ENCODE assay signal across 8 cellular contexts in genomic region chr1:66929999-66930822, GRCh38. TPM values are rescaled to one million over a fixed set of nuclear protein-coding genes. Genes with fewer than 3 reads are reported as not detected.
DNase-seq lines count a peak whose midpoint lies in the region; ATAC-seq, FAIRE-seq and TF ChIP-seq lines count a peak whose summit lies in the region.

No MANE protein-coding gene starts in this region.

- H3K36me3 ChIP-seq in GM23248 (ENCODE audit: low read depth) (no peaks in the 10 kb centered on the region), Karpas-422 (ENCODE audit: insufficient read depth, low read length) (peaks cover 6% of the 10 kb centered on the region; the same call in 1 of the 2 replicates), fibroblast of lung (ENCODE audit: control insufficient read depth, insufficient read depth, low read length) (no peaks in the 10 kb centered on the region)

- H3K36me3 Mint-ChIP-seq in activated T-helper 17 cell treated with anti-CD3 and anti-CD28 coated beads, Interleukin-2, amount 50 U/mL, for 72 hours (ENCODE audit: low read depth), result peaks cover 60% of the 10 kb centered on the region
- no peaks in the 10 kb centered on the region for H3K36me3 Mint-ChIP-seq in naive thymus-derived CD8-positive, alpha-beta T cell
- no peaks in the 10 kb centered on the region for H3K36me3 Mint-ChIP-seq in stimulated activated memory B cell treated with anti-CD40 and anti-IgM and Interleukin-4, amounts not matched to agents 10 μg/mL and 1 μg/mL and 100 μg/mL, for 72 hours

- H3K27me3 Mint-ChIP-seq in activated T-helper 17 cell treated with anti-CD3 and anti-CD28 coated beads, Interleukin-2, amount 50 U/mL, for 72 hours, result no peaks in the 10 kb centered on the region
- no peaks in the 10 kb centered on the region for H3K27me3 Mint-ChIP-seq in naive thymus-derived CD8-positive, alpha-beta T cell
- H3K27me3 Mint-ChIP-seq in stimulated activated memory B cell treated with anti-CD40 and anti-IgM and Interleukin-4, amounts not matched to agents 10 μg/mL and 1 μg/mL and 100 μg/mL, for 72 hours, result no peaks in the 10 kb centered on the region

- H3K4me2 ChIP-seq in GM23248 (ENCODE audit: unreplicated experiment) (peak overlapping the region; percentile 96), Karpas-422 (ENCODE audit: low read depth, low read length, poor library complexity, severe bottlenecking) (peak overlapping the region; percentile 98), fibroblast of lung (ENCODE audit: extremely low read depth, insufficient read depth, low read length) (peak overlapping the region; percentile 77)

- H3K79me2 ChIP-seq in GM23248 (ENCODE audit: insufficient read depth) (peaks cover 89% of the 10 kb centered on the region), Karpas-422 (ENCODE audit: low read length) (peaks cover 94% of the 10 kb centered on the region), fibroblast of lung (ENCODE audit: control insufficient read depth, insufficient read depth, low read length) (peaks cover 84% of the 10 kb centered on the region)

- H3K4me3 Mint-ChIP-seq in activated T-helper 17 cell treated with anti-CD3 and anti-CD28 coated beads, Interleukin-2, amount 50 U/mL, for 72 hours, result peak overlapping the region; percentile 80
- H3K4me3 Mint-ChIP-seq in naive thymus-derived CD8-positive, alpha-beta T cell, result peak overlapping the region; percentile 84 to 97 (median 92)
- H3K4me3 Mint-ChIP-seq in stimulated activated memory B cell treated with anti-CD40 and anti-IgM and Interleukin-4, amounts not matched to agents 10 μg/mL and 1 μg/mL and 100 μg/mL, for 72 hours, result peak overlapping the region; percentile 90

- peak overlapping the region; percentile 81 for H3K27ac Mint-ChIP-seq in activated T-helper 17 cell treated with anti-CD3 and anti-CD28 coated beads, Interleukin-2, amount 50 U/mL, for 72 hours
- H3K27ac Mint-ChIP-seq in naive thymus-derived CD8-positive, alpha-beta T cell, result peak overlapping the region; percentile 84 to 98 (median 92)
- H3K27ac Mint-ChIP-seq in stimulated activated memory B cell treated with anti-CD40 and anti-IgM and Interleukin-4, amounts not matched to agents 10 μg/mL and 1 μg/mL and 100 μg/mL, for 72 hours, result peak overlapping the region; percentile 92

- H3K9ac ChIP-seq in GM23248 (peak overlapping the region; percentile 87), Karpas-422 (ENCODE audit: low read length) (peak overlapping the region; percentile 92), fibroblast of lung (ENCODE audit: insufficient read depth, low read length) (peak overlapping the region; percentile 89)

- H3K9me3 Mint-ChIP-seq in activated T-helper 17 cell treated with anti-CD3 and anti-CD28 coated beads, Interleukin-2, amount 50 U/mL, for 72 hours, result no peaks in the 10 kb centered on the region
- H3K9me3 Mint-ChIP-seq in naive thymus-derived CD8-positive, alpha-beta T cell, result no peaks in the 10 kb centered on the region
- H3K9me3 Mint-ChIP-seq in stimulated activated memory B cell treated with anti-CD40 and anti-IgM and Interleukin-4, amounts not matched to agents 10 μg/mL and 1 μg/mL and 100 μg/mL, for 72 hours, result no peaks in the 10 kb centered on the region

- peaks cover 34% of the 10 kb centered on the region for H3F3A ChIP-seq in GM23248 (ENCODE audit: insufficient read depth)

- peak; percentile 94 for DNase-seq in EH (ENCODE audit: low read depth)
- peak; percentile 96 for DNase-seq in GM23248
- peak; percentile 97 for DNase-seq in Karpas-422
- peak; percentile 89 for DNase-seq in RCC 7860 (ENCODE audit: low spot score)
- peak; percentile 90 to 92 for DNase-seq in fibroblast of lung (ENCODE audit: low read depth in 2 of 2)
- DNase-seq in naive thymus-derived CD8-positive, alpha-beta T cell, result peak; percentile 89 to 97 (median 94)

- no peaks in the 10 kb centered on the region for H3K9me3 ChIP-seq in GM23248 (ENCODE audit: low read depth)
- H3K9me3 ChIP-seq in Karpas-422 (ENCODE audit: low read length), result no peaks in the 10 kb centered on the region
- no peaks in the 10 kb centered on the region for H3K9me3 ChIP-seq in fibroblast of lung (ENCODE audit: control insufficient read depth, insufficient read depth, low read depth, low read length)

- FAIRE-seq in RCC 7860 (lab: Jason Lieb, UNC), result no peak

- H3K9me2 ChIP-seq in GM23248 (ENCODE audit: insufficient read depth) (no peaks in the 10 kb centered on the region), Karpas-422 (replicated peaks; ENCODE audit: insufficient read depth, low read length) (no peaks in the 10 kb centered on the region)

- H3K27me3 ChIP-seq in GM23248 (replicated peaks; ENCODE audit: insufficient read depth) (no peaks in the 10 kb centered on the region), Karpas-422 (ENCODE audit: low read length) (no peaks in the 10 kb centered on the region), fibroblast of lung (ENCODE audit: control insufficient read depth, insufficient read depth, low read length) (no peaks in the 10 kb centered on the region)

- in situ Hi-C loops in GM23248 (cut with MboI), result no loop called here

- H3K4me1 Mint-ChIP-seq in activated T-helper 17 cell treated with anti-CD3 and anti-CD28 coated beads, Interleukin-2, amount 50 U/mL, for 72 hours, result peaks cover 33% of the 10 kb centered on the region
- peaks cover 14 to 72% (median 60%) of the 10 kb centered on the region in 4 donors for H3K4me1 Mint-ChIP-seq in naive thymus-derived CD8-positive, alpha-beta T cell
- peaks cover 50% of the 10 kb centered on the region for H3K4me1 Mint-ChIP-seq in stimulated activated memory B cell treated with anti-CD40 and anti-IgM and Interleukin-4, amounts not matched to agents 10 μg/mL and 1 μg/mL and 100 μg/mL, for 72 hours

- POLR2A ChIA-PET in naive thymus-derived CD8-positive, alpha-beta T cell (lab: Charles Lee), result interaction anchor here (0.6 to 2.2 kb wide), 14 partner anchors 10 to 755 kb away, joined by 3 to 12 read pairs (median 3); partner anchors contain the start of genes GADD45A, SERBP1 and SLC35D1

- H2AFZ ChIP-seq in GM23248, result peak overlapping the region; percentile 79
- no peak overlapping the region for H2AFZ ChIP-seq in Karpas-422 (ENCODE audit: low read length)
- H2AFZ ChIP-seq in fibroblast of lung (ENCODE audit: low read length), result peak overlapping the region; percentile 81

- H3K4me3 ChIP-seq in GM23248 (peak overlapping the region; percentile 85), Karpas-422 (ENCODE audit: low read length) (peak overlapping the region; percentile 88), fibroblast of lung (replicated peaks in 1 of 4; ENCODE audit: control extremely low read depth in 1 of 4, insufficient read depth in 1 of 4, low read depth in 3 of 4, low read length in 4 of 4) (peak overlapping the region; percentile 80 to 92 (median 92))

- ATAC-seq in activated T-helper 17 cell treated with anti-CD3 and anti-CD28 coated beads, Interleukin-2, amount 50 U/mL, for 72 hours (replicated peaks), result peak; percentile 61
- peak; percentile 64 to 70 for ATAC-seq in naive thymus-derived CD8-positive, alpha-beta T cell
- peak; percentile 91 for ATAC-seq in stimulated activated memory B cell treated with anti-CD40 and anti-IgM and Interleukin-4, amounts not matched to agents 10 μg/mL and 1 μg/mL and 100 μg/mL, for 72 hours

- WGBS in GM23248 (ENCODE audit: low coverage in 1 of 2, low lambda C conversion rate in 2 of 2, missing lambda C conversion rate in 2 of 2), 2 experiments, result 1 to 2% methylated on average over 46 to 75 of the region's 83 CpGs

- H4K20me1 ChIP-seq in GM23248 (ENCODE audit: insufficient read depth) (peaks cover 8% of the 10 kb centered on the region; the same call in 1 of the 2 replicates), Karpas-422 (ENCODE audit: insufficient read depth, low read depth, low read length) (peaks cover 5% of the 10 kb centered on the region; the same call in 1 of the 2 replicates), fibroblast of lung (ENCODE audit: control insufficient read depth, extremely low read depth, insufficient read depth, low read length) (no peaks in the 10 kb centered on the region)

- TF ChIP-seq CTCF in fibroblast of lung (conservative IDR thresholded peaks at IDR 0.05 in 1 of 2, IDR thresholded peaks at IDR 0.05 in 1 of 2; ENCODE audit: low read depth in 1 of 2, low read length in 2 of 2), result no peak

- peak overlapping the region; percentile 86 for H3K27ac ChIP-seq in GM23248
- H3K27ac ChIP-seq in Karpas-422 (ENCODE audit: low read length), result peak overlapping the region; percentile 82
- H3K27ac ChIP-seq in fibroblast of lung (ENCODE audit: insufficient read depth, low read length), result peak overlapping the region; percentile 90

- peaks cover 49% of the 10 kb centered on the region for H3K4me1 ChIP-seq in GM23248 (ENCODE audit: insufficient read depth)
- H3K4me1 ChIP-seq in Karpas-422 (ENCODE audit: low read length), result peaks cover 66% of the 10 kb centered on the region
- H3K4me1 ChIP-seq in fibroblast of lung (ENCODE audit: control insufficient read depth, extremely low read depth, insufficient read depth, low read length), result peaks cover 7% of the 10 kb centered on the region

RNA-seq across cellular contexts. Expression of gene MIER1, which starts 5.4 kb away (rescaled TPM):
- 34.8 and 38.1 TPM in 2 replicates for total RNA-seq in GM23248 (2014; rRNA removed; shearing (Covaris generic))
- polyA plus RNA-seq in GM23248 (2016; fragmentation: Nextera tagmentation; extraction: Ambion mirVana) (36.8 and 37.8 TPM in 2 replicates), fibroblast of lung (23.1 and 31.3 TPM in 2 replicates)
- 19.3 and 29.2 TPM in 2 replicates for total RNA-seq in Karpas-422 (2014; rRNA removed; shearing (Covaris generic); ENCODE audit: low replicate concordance)
- 10 to 100 TPM; 44.7 to 60.0 TPM for total RNA-seq in activated T-helper 17 cell treated with anti-CD3 and anti-CD28 coated beads, Interleukin-2, amount 50 U/mL, for 72 hours
- 35.5 and 35.7 TPM in 2 replicates for total RNA-seq in fibroblast of lung
- polyA plus RNA-seq in fibroblast of lung (2012), result 18.0 and 26.1 TPM in 2 replicates
- polyA minus RNA-seq in fibroblast of lung (ENCODE audit: low replicate concordance), result 1.5 and 4.3 TPM in 2 replicates
- 10 to 100 TPM; 65.0 to 68.5 TPM for total RNA-seq in naive thymus-derived CD8-positive, alpha-beta T cell
- 10 to 100 TPM; 30.1 to 37.3 (median 36.4) TPM for polyA plus RNA-seq in naive thymus-derived CD8-positive, alpha-beta T cell

RNA-seq across cellular contexts. Expression of gene DNAI4, which starts 5.6 kb away (rescaled TPM):
- 7.3 and 9.9 TPM in 2 replicates for total RNA-seq in GM23248 (2014; rRNA removed; shearing (Covaris generic))
- 3.2 and 4.2 TPM in 2 replicates for polyA plus RNA-seq in GM23248 (2016; fragmentation: Nextera tagmentation; extraction: Ambion mirVana)
- total RNA-seq in Karpas-422 (2014; rRNA removed; shearing (Covaris generic); ENCODE audit: low replicate concordance), result 0.48 and 0.97 TPM in 2 replicates
- total RNA-seq in activated T-helper 17 cell treated with anti-CD3 and anti-CD28 coated beads, Interleukin-2, amount 50 U/mL, for 72 hours, result 1 to 10 TPM in 1 of 2 donors, under 1 TPM in 1; 0.65 to 1.4 TPM
- total RNA-seq in fibroblast of lung, result 10.8 and 12.1 TPM in 2 replicates
- polyA plus RNA-seq in fibroblast of lung, result 1.6 and 2.0 TPM in 2 replicates
- 0.81 and 1.1 TPM in 2 replicates for polyA plus RNA-seq in fibroblast of lung (2012)
- not detected in 2 replicates for polyA minus RNA-seq in fibroblast of lung (ENCODE audit: low replicate concordance)
- 10 to 100 TPM in 1 of 2 experiments, 1 to 10 TPM in 1; 9.1 to 10.0 TPM for total RNA-seq in naive thymus-derived CD8-positive, alpha-beta T cell
- under 1 TPM; 0.69 to 0.98 (median 0.86) TPM for polyA plus RNA-seq in naive thymus-derived CD8-positive, alpha-beta T cell

Comparison
In these comparisons a context has a peak if more than half of its experiments do, and no peak if none do; other contexts are left out.
1. Peak in every context shown above with its lines: DNase-seq, ATAC-seq, H3K4me3 ChIP-seq and H3K27ac ChIP-seq.